In genomic region chr9:72363908-72364678, GRCh38 we compare ENCODE assay signal across 8 cellular contexts. TPM values are rescaled to one million over a fixed set of nuclear protein-coding genes. Genes with fewer than 3 reads are reported as not detected.
A peak's percentile ranks its signal among the peaks of the same experiment; 100 is the strongest.
DNase-seq lines count a peak whose midpoint lies in the region; ATAC-seq and TF ChIP-seq lines count a peak whose summit lies in the region.

No MANE protein-coding gene starts in this region.

- 0% methylated on average over 39 to 40 of the region's 73 CpGs for WGBS in thyroid gland, 2 donors

- peak overlapping the region; percentile 98 for H3K27ac ChIP-seq in CD4-positive, CD25-positive, alpha-beta regulatory T cell (ENCODE audit: insufficient read depth, low read length, poor library complexity, severe bottlenecking)
- H3K27ac ChIP-seq in RWPE2 (ENCODE audit: poor library complexity, severe bottlenecking) (peak overlapping the region; percentile 84), osteoblast (ENCODE audit: low read depth, low read length) (peak overlapping the region; percentile 100), thyroid gland (peak overlapping the region; percentile 100)

- H3K4me2 ChIP-seq in osteoblast (ENCODE audit: insufficient read depth, low read length): peak overlapping the region; percentile 92

- H3K9me3 Mint-ChIP-seq in CD4-positive, CD25-positive, alpha-beta regulatory T cell: peaks cover 0 to 3% (median 0%) of the 10 kb centered on the region in 7 donors
- H3K9me3 Mint-ChIP-seq in glutamatergic neuron (ENCODE audit: unreplicated experiment): peaks cover 16% of the 10 kb centered on the region

- peak in 1 of 2 donors; percentile 45 for TF ChIP-seq POLR2A in thyroid gland (IDR thresholded peaks at IDR 0.05)

- peaks cover 55% of the 10 kb centered on the region for H3K4me1 ChIP-seq in CD4-positive, CD25-positive, alpha-beta regulatory T cell (ENCODE audit: control insufficient read depth, insufficient read depth, low read length, poor library complexity, severe bottlenecking)
- H3K4me1 ChIP-seq in RWPE2 (ENCODE audit: insufficient read depth, poor library complexity, severe bottlenecking): peaks cover 20% of the 10 kb centered on the region
- H3K4me1 ChIP-seq in osteoblast (ENCODE audit: insufficient read depth, low read length): peaks cover 39% of the 10 kb centered on the region
- H3K4me1 ChIP-seq in thyroid gland: peaks cover 24 to 30% of the 10 kb centered on the region in 2 donors

- ATAC-seq in CD4-positive, CD25-positive, alpha-beta regulatory T cell (ENCODE audit: low read depth in 2 of 2): peak; percentile 59
- ATAC-seq in HG03354 (IDR thresholded peaks at IDR 0.05; ENCODE audit: poor library complexity, severe bottlenecking, unreplicated experiment): peak; percentile 50
- ATAC-seq in RWPE2 (ENCODE audit: low read depth): peak; percentile 13; the same call in 2 of the 3 replicates

- no peak overlapping the region for H2AFZ ChIP-seq in osteoblast (ENCODE audit: low read length)

- peaks cover 17% of the 10 kb centered on the region for H3K36me3 ChIP-seq in CD4-positive, CD25-positive, alpha-beta regulatory T cell (ENCODE audit: control insufficient read depth, insufficient read depth, low read length)
- peaks cover 45% of the 10 kb centered on the region for H3K36me3 ChIP-seq in RWPE2 (ENCODE audit: low read depth)
- peaks cover 31% of the 10 kb centered on the region for H3K36me3 ChIP-seq in osteoblast (ENCODE audit: insufficient read depth, low read length)
- peaks cover 12% of the 10 kb centered on the region in 2 donors for H3K36me3 ChIP-seq in thyroid gland

- intact Hi-C loops in thyroid gland (cut with DNase I): no loop called here

- no peaks in the 10 kb centered on the region for H3K27me3 ChIP-seq in CD4-positive, CD25-positive, alpha-beta regulatory T cell (ENCODE audit: control insufficient read depth, insufficient read depth, low read length)
- H3K27me3 ChIP-seq in RWPE2 (ENCODE audit: insufficient read depth, poor library complexity, severe bottlenecking) (no peaks in the 10 kb centered on the region), osteoblast (ENCODE audit: insufficient read depth, low read length) (no peaks in the 10 kb centered on the region), thyroid gland (no peaks in the 10 kb centered on the region)

- DNase-seq in CD4-positive, CD25-positive, alpha-beta regulatory T cell: peak; percentile 69 to 84 (median 78)
- DNase-seq in GM19238 (ENCODE audit: insufficient read length, low spot score) (peak; percentile 71), RWPE2 (ENCODE audit: low spot score) (peak; percentile 45), glutamatergic neuron (peak; percentile 46), osteoblast (ENCODE audit: insufficient read length, low spot score, missing footprints) (peak; percentile 89), thyroid gland (peak; percentile 70)
- DNase-seq in activated naive CD4-positive, alpha-beta T cell treated with anti-CD3 and anti-CD28 coated beads, Interleukin-2, amount 50 U/mL, for 16 hours: peak; percentile 75

- peaks cover 15 to 56% (median 42%) of the 10 kb centered on the region in 4 donors for H3K4me1 Mint-ChIP-seq in CD4-positive, CD25-positive, alpha-beta regulatory T cell
- peaks cover 18% of the 10 kb centered on the region for H3K4me1 Mint-ChIP-seq in glutamatergic neuron (ENCODE audit: low read depth, unreplicated experiment)

- peaks cover 3% of the 10 kb centered on the region for H3K36me3 Mint-ChIP-seq in CD4-positive, CD25-positive, alpha-beta regulatory T cell
- no peaks in the 10 kb centered on the region for H3K36me3 Mint-ChIP-seq in glutamatergic neuron (ENCODE audit: unreplicated experiment)

- peaks cover 4% of the 10 kb centered on the region for H3K27me3 Mint-ChIP-seq in CD4-positive, CD25-positive, alpha-beta regulatory T cell
- H3K27me3 Mint-ChIP-seq in glutamatergic neuron (ENCODE audit: unreplicated experiment): peaks cover 18% of the 10 kb centered on the region

- H4K20me1 ChIP-seq in osteoblast (ENCODE audit: insufficient read depth, low read length): peaks cover 47% of the 10 kb centered on the region

- H3K79me2 ChIP-seq in osteoblast (ENCODE audit: insufficient read depth, low read length): peaks cover 57% of the 10 kb centered on the region

- TF ChIP-seq CTCF in RWPE2 (IDR thresholded peaks at IDR 0.05; ENCODE audit: poor library complexity, severe bottlenecking): no peak
- TF ChIP-seq CTCF in glutamatergic neuron (IDR thresholded peaks at IDR 0.05; ENCODE audit: partially characterized antibody, unreplicated experiment): no peak
- no peak for TF ChIP-seq CTCF in osteoblast (IDR thresholded peaks at IDR 0.05; ENCODE audit: extremely low read depth, low read depth, low read length)
- TF ChIP-seq CTCF in thyroid gland (IDR thresholded peaks at IDR 0.05): no peak

- no peaks in the 10 kb centered on the region for H3K9me3 ChIP-seq in CD4-positive, CD25-positive, alpha-beta regulatory T cell (ENCODE audit: control insufficient read depth in 2 of 2, low read length in 2 of 2)
- no peaks in the 10 kb centered on the region for H3K9me3 ChIP-seq in RWPE2 (ENCODE audit: severe bottlenecking)
- H3K9me3 ChIP-seq in osteoblast (ENCODE audit: low read depth, low read length): no peaks in the 10 kb centered on the region
- no peaks in the 10 kb centered on the region for H3K9me3 ChIP-seq in thyroid gland

- H3K4me3 Mint-ChIP-seq in CD4-positive, CD25-positive, alpha-beta regulatory T cell: peak overlapping the region; percentile 89 to 97 (median 95)
- H3K4me3 Mint-ChIP-seq in glutamatergic neuron (ENCODE audit: unreplicated experiment): peak overlapping the region; percentile 93

- H3K4me3 ChIP-seq in CD4-positive, CD25-positive, alpha-beta regulatory T cell (ENCODE audit: low read depth, low read length): peak overlapping the region; percentile 93
- peak overlapping the region; percentile 82 for H3K4me3 ChIP-seq in RWPE2 (ENCODE audit: severe bottlenecking)
- H3K4me3 ChIP-seq in osteoblast (ENCODE audit: insufficient read depth, low read length): peak overlapping the region; percentile 89
- peak overlapping the region; percentile 64 to 96 (median 96) for H3K4me3 ChIP-seq in thyroid gland (replicated peaks in 1 of 3)

- peak overlapping the region; percentile 61 to 93 (median 87) for H3K27ac Mint-ChIP-seq in CD4-positive, CD25-positive, alpha-beta regulatory T cell
- H3K27ac Mint-ChIP-seq in glutamatergic neuron (ENCODE audit: unreplicated experiment): peak overlapping the region; percentile 100

RNA-seq across cellular contexts. Expression of gene ZFAND5, which starts 0.9 kb away (rescaled TPM):
- 291 TPM for total RNA-seq in CD4-positive, CD25-positive, alpha-beta regulatory T cell
- 10 to 100 TPM; 63.9 to 80.2 (median 67.8) TPM for polyA plus RNA-seq in CD4-positive, CD25-positive, alpha-beta regulatory T cell
- 218 TPM for total RNA-seq in glutamatergic neuron (ENCODE audit: unreplicated experiment)
- total RNA-seq in osteoblast: 153 and 164 TPM in 2 replicates
- 100 to 1,000 TPM; 165 to 229 (median 211) TPM for total RNA-seq in thyroid gland

Comparison
In these comparisons a context has a peak if more than half of its experiments do, and no peak if none do; other contexts are left out.
1. Peak in every context shown above with its lines: DNase-seq, ATAC-seq, H3K4me3 ChIP-seq and H3K27ac ChIP-seq.